ENCODE assay signal across 14 cellular contexts in the genomic region with DNA sequence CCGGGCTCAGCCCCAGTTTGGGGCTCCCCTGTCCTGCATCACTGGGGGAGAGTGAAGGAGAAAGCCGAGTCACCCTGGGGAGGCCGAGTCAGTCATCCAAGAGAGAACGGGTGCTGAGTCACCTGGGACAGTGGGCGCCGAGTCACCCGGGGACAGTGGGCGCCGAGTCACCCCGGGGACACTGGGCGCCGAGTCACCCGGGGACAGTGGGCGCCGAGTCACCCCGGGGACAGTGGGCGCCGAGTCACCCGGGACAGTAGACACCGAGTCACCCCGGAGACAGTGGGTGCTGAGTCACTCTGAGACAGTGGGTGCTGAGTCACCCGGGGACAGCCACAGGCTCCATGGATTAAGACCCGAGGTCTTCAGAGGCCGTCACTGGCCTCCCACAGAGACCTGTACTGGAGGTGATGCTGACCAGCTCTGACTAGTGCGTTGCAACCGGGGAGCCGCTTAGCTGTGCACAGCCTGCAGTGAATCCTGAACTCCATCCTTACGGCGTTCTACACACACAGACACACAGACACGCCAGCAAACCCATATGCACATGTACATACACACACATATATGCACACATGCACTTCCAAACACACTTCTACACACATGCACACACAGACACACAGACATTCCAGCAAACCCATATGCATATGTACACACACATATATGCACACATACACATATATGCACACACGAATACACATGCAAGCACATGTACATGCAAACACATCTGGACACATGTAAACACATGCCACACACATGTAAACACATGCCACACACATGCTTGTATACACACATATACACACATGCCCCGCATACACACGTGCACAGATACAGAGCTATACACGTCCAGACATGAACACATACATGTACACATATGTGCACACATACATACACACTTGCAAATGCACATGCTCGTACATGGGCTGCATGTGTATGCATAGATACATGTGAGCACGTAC.
DNase-seq lines count a peak whose midpoint lies in the region; ATAC-seq and TF ChIP-seq lines count a peak whose summit lies in the region.
"Had no signal": no experiment of that assay in that cellular context is flagged by ENCODE, and none has a peak within 500 bp of the region (broad histone marks: within the 10 kb centered on the region; RNA-seq: fewer than 3 reads in every experiment).

No MANE protein-coding gene starts in this region.

- H3K9me2 ChIP-seq in PC-9 (ENCODE audit: insufficient read depth): no peaks in the 10 kb centered on the region
- H3K9me2 ChIP-seq in OCI-LY7 (ENCODE audit: insufficient read depth, low read length): no peaks in the 10 kb centered on the region

- H2AFZ ChIP-seq in PC-9: no peak overlapping the region
- H2AFZ ChIP-seq in OCI-LY7 (ENCODE audit: low read length): no peak overlapping the region

- POLR2A ChIA-PET in PC-9 (lab: Charles Lee; ENCODE audit: unreplicated experiment) (no interaction called here), OCI-LY7 (lab: Charles Lee) (no interaction called here)

- H3K4me2 ChIP-seq in PC-9 (peak overlapping the region; percentile 19; the same call in 1 of the 2 replicates), OCI-LY7 (ENCODE audit: low read length) (no peak overlapping the region)

- intact Hi-C loops in activated CD4-positive, alpha-beta T cell treated with anti-CD3 and anti-CD28 coated beads, Interleukin-2, amount 10 ng/mL, durations not matched to agents 24 days and 14 days (cut with micrococcal nuclease): no loop called here
- intact Hi-C loops in PC-9 (cut with micrococcal nuclease; ENCODE audit: unreplicated experiment): loop anchor here (5.0 kb wide), 1 partner anchor 107 kb away; no protein-coding TSS in a partner anchor
- intact Hi-C loops in OCI-LY7 (cut with micrococcal nuclease; ENCODE audit: unreplicated experiment): no loop called here

- no peaks in the 10 kb centered on the region for H3K4me1 ChIP-seq in PC-9 (replicated peaks; ENCODE audit: insufficient read depth)
- no peaks in the 10 kb centered on the region for H3K4me1 ChIP-seq in foreskin keratinocyte
- H3K4me1 ChIP-seq in OCI-LY7 (ENCODE audit: insufficient read depth, low read length, poor library complexity, severe bottlenecking): no peaks in the 10 kb centered on the region

- no TSS peak for BruUV-seq in PC-9 (replicated peaks; lab: Mats Ljungman, UMichigan)
- no TSS peak for BruUV-seq in OCI-LY7 (replicated peaks; lab: Mats Ljungman, UMichigan)

- H3K36me3 Mint-ChIP-seq in activated CD4-positive, alpha-beta T cell treated with anti-CD3 and anti-CD28 coated beads, Interleukin-2, amount 10 ng/mL, durations not matched to agents 24 days and 14 days (ENCODE audit: low read depth): no peaks in the 10 kb centered on the region

- no peak overlapping the region for H3K4me3 ChIP-seq in PC-9
- H3K4me3 ChIP-seq in OCI-LY7 (ENCODE audit: low read depth, low read length, poor library complexity, severe bottlenecking): no peak overlapping the region

- no peak overlapping the region for H3K27ac ChIP-seq in PC-9
- H3K27ac ChIP-seq in foreskin keratinocyte: no peak overlapping the region
- H3K27ac ChIP-seq in OCI-LY7 (ENCODE audit: low read depth, low read length, poor library complexity, severe bottlenecking): no peak overlapping the region

- H3K4me1 Mint-ChIP-seq in activated CD4-positive, alpha-beta T cell treated with anti-CD3 and anti-CD28 coated beads, Interleukin-2, amount 10 ng/mL, durations not matched to agents 24 days and 14 days: no peaks in the 10 kb centered on the region
- H3K4me1 Mint-ChIP-seq: neural crest cell had no signal

- no peaks in the 10 kb centered on the region for H3K36me3 ChIP-seq in PC-9 (ENCODE audit: low read depth)
- no peaks in the 10 kb centered on the region for H3K36me3 ChIP-seq in OCI-LY7 (ENCODE audit: insufficient read depth, low read length)

- H3K79me2 ChIP-seq in PC-9 (ENCODE audit: low read depth): no peaks in the 10 kb centered on the region
- no peaks in the 10 kb centered on the region for H3K79me2 ChIP-seq in OCI-LY7 (ENCODE audit: insufficient read depth, low read depth, low read length)

- H3K27me3 ChIP-seq in PC-9 (ENCODE audit: insufficient read depth, low read depth): peaks cover 63% of the 10 kb centered on the region
- peaks cover 27% of the 10 kb centered on the region for H3K27me3 ChIP-seq in foreskin keratinocyte

- H3F3A ChIP-seq in PC-9 (ENCODE audit: insufficient read depth, low read depth): peaks cover 8% of the 10 kb centered on the region

- CTCF ChIA-PET in PC-9 (lab: Charles Lee): no interaction called here
- CTCF ChIA-PET in OCI-LY7 (lab: Charles Lee; ENCODE audit: unreplicated experiment): no interaction called here

- H3K4me3 Mint-ChIP-seq in activated CD4-positive, alpha-beta T cell treated with anti-CD3 and anti-CD28 coated beads, Interleukin-2, amount 10 ng/mL, durations not matched to agents 24 days and 14 days: no peak overlapping the region
- H3K4me3 Mint-ChIP-seq: neural crest cell had no signal

- no peak overlapping the region for H3K27ac Mint-ChIP-seq in activated CD4-positive, alpha-beta T cell treated with anti-CD3 and anti-CD28 coated beads, Interleukin-2, amount 10 ng/mL, durations not matched to agents 24 days and 14 days

- no peak for TF ChIP-seq CTCF in PC-9 (conservative IDR thresholded peaks at IDR 0.05)
- no peak for TF ChIP-seq CTCF in foreskin keratinocyte (conservative IDR thresholded peaks at IDR 0.05)
- no peak for TF ChIP-seq CTCF in OCI-LY7 (conservative IDR thresholded peaks at IDR 0.05; ENCODE audit: low read length)

- ATAC-seq in foreskin keratinocyte (peak; percentile 35), GM19467 (IDR thresholded peaks at IDR 0.05; ENCODE audit: unreplicated experiment) (no peak)
- ATAC-seq: left lobe of liver had no signal

- H4K20me1 ChIP-seq in PC-9 (ENCODE audit: insufficient read depth): no peaks in the 10 kb centered on the region
- no peaks in the 10 kb centered on the region for H4K20me1 ChIP-seq in OCI-LY7 (ENCODE audit: insufficient read depth, low read length)

- DNase-seq in activated CD4-positive, alpha-beta T cell treated with anti-CD3 and anti-CD28 coated beads, Interleukin-2, amount 50 U/mL, for 48 hours: peak; percentile 8 to 34
- DNase-seq in activated CD4-positive, alpha-beta T cell treated with anti-CD3 and anti-CD28 coated beads, Interleukin-2, amount 10 ng/mL, durations not matched to agents 24 days and 14 days: no peak
- peak in 1 of 2 experiments; percentile 35 for DNase-seq in PC-9
- no peak for DNase-seq in foreskin keratinocyte
- DNase-seq in stimulated activated CD8-positive, alpha-beta memory T cell treated with anti-CD3 and anti-CD28 coated beads, Interleukin-15, amount 100 ng/mL, for 48 hours (ENCODE audit: low read depth in 2 of 2): peak; percentile 13 to 42
- DNase-seq in NCI-H1417 (lab: John Stamatoyannopoulos, UW): no peak
- no peak for DNase-seq in OCI-LY7 (ENCODE audit: low spot score)
- DNase-seq: DND-41, NCI-H1092 treated with DMSO at 0.1 percent for 48 hours, NCI-H526 treated with DMSO at 0.1 percent for 48 hours, substantia nigra had no signal

- H3K9me3 Mint-ChIP-seq in activated CD4-positive, alpha-beta T cell treated with anti-CD3 and anti-CD28 coated beads, Interleukin-2, amount 10 ng/mL, durations not matched to agents 24 days and 14 days: no peaks in the 10 kb centered on the region

- H3K9me3 ChIP-seq in PC-9 (ENCODE audit: insufficient read depth, low read depth) (peaks cover 5% of the 10 kb centered on the region; the same call in 1 of the 2 replicates), OCI-LY7 (ENCODE audit: low read length) (no peaks in the 10 kb centered on the region)

- H3K27me3 Mint-ChIP-seq in activated CD4-positive, alpha-beta T cell treated with anti-CD3 and anti-CD28 coated beads, Interleukin-2, amount 10 ng/mL, durations not matched to agents 24 days and 14 days: peaks cover 2% of the 10 kb centered on the region

Comparison
In these comparisons a context has a peak if more than half of its experiments do, and no peak if none do; other contexts are left out.
1. DNase-seq: peak in activated CD4-positive, alpha-beta T cell treated with anti-CD3 and anti-CD28 coated beads, Interleukin-2, amount 50 U/mL, for 48 hours (2 of 2) and stimulated activated CD8-positive, alpha-beta memory T cell treated with anti-CD3 and anti-CD28 coated beads, Interleukin-15, amount 100 ng/mL, for 48 hours (2 of 2); none in activated CD4-positive, alpha-beta T cell treated with anti-CD3 and anti-CD28 coated beads, Interleukin-2, amount 10 ng/mL, durations not matched to agents 24 days and 14 days (single experiment), foreskin keratinocyte (0 of 2), NCI-H1417 (0 of 3) and OCI-LY7 (single experiment).